9 cellular contexts compared by ENCODE assay signal in genomic region chr15:48541659-48542334, GRCh38.
A peak's percentile ranks its signal among the peaks of the same experiment; 100 is the strongest.
DNase-seq lines count a peak whose midpoint lies in the region; ATAC-seq and TF ChIP-seq lines count a peak whose summit lies in the region.
"Had no signal": no experiment of that assay in that cellular context is flagged by ENCODE, and none has a peak within 500 bp of the region (broad histone marks: within the 10 kb centered on the region; RNA-seq: fewer than 3 reads in every experiment).

No MANE protein-coding gene starts in this region.

- H3K4me3 Mint-ChIP-seq in activated naive CD8-positive, alpha-beta T cell treated with anti-CD3 and anti-CD28 coated beads, Interleukin-2, amount 50 U/mL, for 24 hours = no peak overlapping the region

- H3K36me3 Mint-ChIP-seq in activated naive CD8-positive, alpha-beta T cell treated with anti-CD3 and anti-CD28 coated beads, Interleukin-2, amount 50 U/mL, for 24 hours (ENCODE audit: low read depth) = no peaks in the 10 kb centered on the region

- DNase-seq in astrocyte of the spinal cord (ENCODE audit: low read depth, low spot score) = peak; percentile 88
- DNase-seq in activated naive CD8-positive, alpha-beta T cell treated with anti-CD3 and anti-CD28 coated beads, Interleukin-2, amount 50 U/mL, for 24 hours = no peak
- DNase-seq in DMS 273 (lab: John Stamatoyannopoulos, UW; ENCODE audit: unreplicated experiment) = no peak
- DNase-seq in NCI-H128 (lab: John Stamatoyannopoulos, UW; ENCODE audit: unreplicated experiment) = no peak
- DNase-seq in SW480 (ENCODE audit: low spot score) = no peak
- DNase-seq: NCI-H774 had no signal

- H3K27ac ChIP-seq in skeletal muscle tissue (ENCODE audit: low read depth, low read length) = peak overlapping the region; percentile 18

- no peaks in the 10 kb centered on the region for H3K9me3 ChIP-seq in skeletal muscle tissue (ENCODE audit: control insufficient read depth in 3 of 3, low read length in 3 of 3)

- H3K27me3 Mint-ChIP-seq in activated naive CD8-positive, alpha-beta T cell treated with anti-CD3 and anti-CD28 coated beads, Interleukin-2, amount 50 U/mL, for 24 hours = peaks cover 4% of the 10 kb centered on the region

- H3K4me1 Mint-ChIP-seq in activated naive CD8-positive, alpha-beta T cell treated with anti-CD3 and anti-CD28 coated beads, Interleukin-2, amount 50 U/mL, for 24 hours = no peaks in the 10 kb centered on the region

- no peaks in the 10 kb centered on the region for H3K9me3 Mint-ChIP-seq in activated naive CD8-positive, alpha-beta T cell treated with anti-CD3 and anti-CD28 coated beads, Interleukin-2, amount 50 U/mL, for 24 hours

- in situ Hi-C loops in astrocyte of the spinal cord (cut with HindIII; ENCODE audit: low sequenced_read_pairs) = no loop called here

- ATAC-seq in GM18909 (IDR thresholded peaks at IDR 0.05; ENCODE audit: poor library complexity, unreplicated experiment) (peak; percentile 95), HG03025 (IDR thresholded peaks at IDR 0.05; ENCODE audit: low FRiP score, unreplicated experiment) (peak; percentile 68)
- ATAC-seq in activated naive CD8-positive, alpha-beta T cell treated with anti-CD3 and anti-CD28 coated beads, Interleukin-2, amount 50 U/mL, for 24 hours = no peak

- TF ChIP-seq CTCF in astrocyte of the spinal cord (IDR thresholded peaks at IDR 0.05; ENCODE audit: low read depth, low read length) = no peak

- no peak overlapping the region for H3K4me3 ChIP-seq in astrocyte of the spinal cord (ENCODE audit: low read depth, low read length)
- H3K4me3 ChIP-seq in skeletal muscle tissue (ENCODE audit: low read length in 3 of 3) = no peak overlapping the region

- H3K9ac ChIP-seq in skeletal muscle tissue (ENCODE audit: low read depth in 1 of 3, low read length in 3 of 3) = no peak overlapping the region

- no peak overlapping the region for H3K27ac Mint-ChIP-seq in activated naive CD8-positive, alpha-beta T cell treated with anti-CD3 and anti-CD28 coated beads, Interleukin-2, amount 50 U/mL, for 24 hours

- H3K4me1 ChIP-seq in skeletal muscle tissue (ENCODE audit: control insufficient read depth in 3 of 3, insufficient read depth in 3 of 3, low read length in 3 of 3) = peaks cover 0 to 8% (median 5%) of the 10 kb centered on the region in 3 donors

- no peaks in the 10 kb centered on the region for H3K27me3 ChIP-seq in skeletal muscle tissue (ENCODE audit: control insufficient read depth in 3 of 3, insufficient read depth in 3 of 3, low read length in 3 of 3)

- no peaks in the 10 kb centered on the region for H3K36me3 ChIP-seq in skeletal muscle tissue (ENCODE audit: control insufficient read depth in 3 of 3, insufficient read depth in 3 of 3, low read length in 3 of 3)
